Comparison of ENCODE assay signal across 8 cellular contexts in the genomic region with DNA sequence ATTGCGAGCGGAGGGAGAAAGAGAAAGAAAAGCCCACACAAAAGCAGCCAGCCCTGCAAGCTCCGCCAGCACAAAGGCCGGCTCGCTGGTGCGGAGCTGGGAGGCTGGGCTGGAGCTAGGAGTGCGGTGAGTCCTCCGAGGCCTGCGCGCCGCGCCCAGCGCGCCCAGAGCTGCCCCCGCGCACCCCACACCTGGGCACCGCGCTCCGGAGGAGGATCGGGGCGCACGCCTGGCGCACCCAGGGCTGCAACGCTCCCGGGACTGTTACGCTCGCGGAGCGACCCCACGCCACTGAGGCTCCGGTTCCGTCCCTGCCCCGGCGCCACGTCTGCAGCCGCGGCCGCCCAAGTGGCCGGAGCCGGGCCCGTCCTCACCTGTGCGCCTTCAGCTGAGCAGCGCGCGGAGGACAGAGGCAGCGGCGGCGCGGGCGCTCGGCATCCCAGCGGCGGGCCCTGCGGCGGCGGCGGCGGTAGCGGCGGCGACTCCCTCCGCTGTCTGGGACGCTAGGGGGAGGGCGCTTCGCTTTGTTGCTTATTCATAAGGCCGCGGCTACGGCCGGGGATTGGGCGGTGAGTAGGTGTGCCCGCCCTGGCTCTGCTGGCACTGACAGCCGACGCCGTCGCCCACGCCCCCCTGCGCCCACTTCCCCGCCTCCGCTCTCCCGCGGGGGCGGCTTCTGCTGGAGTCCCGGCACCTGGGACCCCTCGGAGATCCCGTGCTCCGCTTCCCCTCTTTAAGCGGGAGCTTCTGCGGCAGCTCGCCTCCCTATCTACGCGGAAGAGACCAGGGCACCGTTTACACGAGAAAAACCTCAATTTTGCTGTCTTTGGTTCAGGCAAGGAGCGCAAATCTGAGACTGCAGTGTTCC. TPM values are rescaled to one million over a fixed set of nuclear protein-coding genes. Genes with fewer than 3 reads are reported as not detected.
DNase-seq lines count a peak whose midpoint lies in the region; ATAC-seq, FAIRE-seq and TF ChIP-seq lines count a peak whose summit lies in the region.

A gene with protein sequence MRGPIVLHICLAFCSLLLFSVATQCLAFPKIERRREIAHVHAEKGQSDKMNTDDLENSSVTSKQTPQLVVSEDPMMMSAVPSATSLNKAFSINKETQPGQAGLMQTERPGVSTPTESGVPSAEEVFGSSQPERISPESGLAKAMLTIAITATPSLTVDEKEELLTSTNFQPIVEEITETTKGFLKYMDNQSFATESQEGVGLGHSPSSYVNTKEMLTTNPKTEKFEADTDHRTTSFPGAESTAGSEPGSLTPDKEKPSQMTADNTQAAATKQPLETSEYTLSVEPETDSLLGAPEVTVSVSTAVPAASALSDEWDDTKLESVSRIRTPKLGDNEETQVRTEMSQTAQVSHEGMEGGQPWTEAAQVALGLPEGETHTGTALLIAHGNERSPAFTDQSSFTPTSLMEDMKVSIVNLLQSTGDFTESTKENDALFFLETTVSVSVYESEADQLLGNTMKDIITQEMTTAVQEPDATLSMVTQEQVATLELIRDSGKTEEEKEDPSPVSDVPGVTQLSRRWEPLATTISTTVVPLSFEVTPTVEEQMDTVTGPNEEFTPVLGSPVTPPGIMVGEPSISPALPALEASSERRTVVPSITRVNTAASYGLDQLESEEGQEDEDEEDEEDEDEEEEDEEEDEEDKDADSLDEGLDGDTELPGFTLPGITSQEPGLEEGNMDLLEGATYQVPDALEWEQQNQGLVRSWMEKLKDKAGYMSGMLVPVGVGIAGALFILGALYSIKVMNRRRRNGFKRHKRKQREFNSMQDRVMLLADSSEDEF (minus strand): TSS at position 513 of the 868 bp plus-strand sequence. CDS start 12,855 bp downstream, outside the sequence.

- FAIRE-seq in GM12892 (lab: Jason Lieb, UNC): no peak

- peak; percentile 56 for DNase-seq in GM12892 (ENCODE audit: insufficient read length)
- DNase-seq in NCI-H146 treated with DMSO at 0.1 percent for 48 hours (lab: John Stamatoyannopoulos, UW; ENCODE audit: unreplicated experiment): peak; percentile 43
- DNase-seq in T-helper 22 cell (ENCODE audit: low read depth): peak; percentile 22
- DNase-seq in astrocyte of the cerebellum (ENCODE audit: low read depth): peak; percentile 46
- peak; percentile 65 to 80 for DNase-seq in hippocampal formation (lab: John Stamatoyannopoulos, UW)
- peak; percentile 69 for DNase-seq in renal cortical epithelial cell (ENCODE audit: low read depth)
- DNase-seq in mesenteric fat pad (ENCODE audit: low spot score): no peak

- peak within 1 kb of the TSS; percentile 73 for H3K4me3 ChIP-seq in astrocyte of the cerebellum (ENCODE audit: low read depth, low read length)

- TF ChIP-seq CTCF in astrocyte of the cerebellum (IDR thresholded peaks at IDR 0.05; ENCODE audit: low read depth, low read length, missing control alignments): no peak

- no peak for TF ChIP-seq POLR2A in GM12892 (IDR thresholded peaks at IDR 0.05; ENCODE audit: low read depth, low read length)

- in situ Hi-C loops in astrocyte of the cerebellum (cut with HindIII; ENCODE audit: low sequenced_read_pairs): no loop called here

- peak; percentile 93 for ATAC-seq in HG02852 (IDR thresholded peaks at IDR 0.05; ENCODE audit: unreplicated experiment)

RNA-seq across cellular contexts. Expression of the gene that starts here (rescaled TPM):
- polyA plus RNA-seq in GM12892 (2012; ENCODE audit: missing spikeins): 0.47 TPM
- total RNA-seq in renal cortical epithelial cell (8.0 and 16.2 TPM in 2 replicates), mesenteric fat pad (3.4 TPM)
